1 cellular context compared by ENCODE assay signal in genomic region chr4:171644430-171645057, GRCh38.
TF ChIP-seq lines count a peak whose summit lies in the region.

No MANE protein-coding gene starts in this region.

TF ChIP-seq in GM12878, 131 proteins besides CTCF, POLR2A, EP300 and RAD21 (continued from another document and continues in another):
- TF ChIP-seq ZNF24 (IDR thresholded peaks at IDR 0.05) (no peak), EED (IDR thresholded peaks at IDR 0.05; ENCODE audit: low read depth) (peak; percentile 55), ATF7 (IDR thresholded peaks at IDR 0.05; ENCODE audit: low read depth) (peak; percentile 43; the same call in 1 of the 2 replicates), SKIL (IDR thresholded peaks at IDR 0.05; ENCODE audit: low read depth, poor library complexity, severe bottlenecking) (no peak), NRF1 (conservative IDR thresholded peaks at IDR 0.05; ENCODE audit: low read depth, low read length) (no peak), PBX3 (IDR thresholded peaks at IDR 0.05; ENCODE audit: insufficient replicate concordance, low read depth, low read length) (no peak), IRF3 (IDR thresholded peaks at IDR 0.05) (no peak), NR2C2 (IDR thresholded peaks at IDR 0.05; ENCODE audit: borderline replicate concordance, control insufficient read depth, insufficient read length, low read depth) (no peak), ZBTB4 (CRISPR knock-in tag; IDR thresholded peaks at IDR 0.05) (no peak), SMAD1 (IDR thresholded peaks at IDR 0.05; ENCODE audit: low read depth, partially characterized antibody) (no peak), SRF (IDR thresholded peaks at IDR 0.05; ENCODE audit: low read depth in 2 of 2, low read length in 2 of 2) (no peak), RELA (IDR thresholded peaks at IDR 0.05; ENCODE audit: borderline replicate concordance, partially characterized antibody) (no peak), RAD51 (IDR thresholded peaks at IDR 0.05) (no peak), MXI1 (IDR thresholded peaks at IDR 0.05; ENCODE audit: low read depth, low read length) (no peak), E2F8 (IDR thresholded peaks at IDR 0.05; ENCODE audit: low read depth, partially characterized antibody) (no peak), MTA2 (IDR thresholded peaks at IDR 0.05; ENCODE audit: low read depth) (peak; percentile 67), ZBED1 (IDR thresholded peaks at IDR 0.05; ENCODE audit: borderline replicate concordance) (no peak), PRDM15 (CRISPR knock-in tag; IDR thresholded peaks at IDR 0.05) (no peak), CHD1 (IDR thresholded peaks at IDR 0.05; ENCODE audit: low read depth, low read length) (no peak), USF2 (IDR thresholded peaks at IDR 0.05; ENCODE audit: borderline replicate concordance, low read depth, low read length) (no peak), ZNF207 (IDR thresholded peaks at IDR 0.05; ENCODE audit: borderline replicate concordance) (no peak), RCOR1 (conservative IDR thresholded peaks at IDR 0.05; ENCODE audit: low read depth, low read length) (no peak), RBBP5 (conservative IDR thresholded peaks at IDR 0.05) (no peak), TCF7 (IDR thresholded peaks at IDR 0.05; ENCODE audit: borderline replicate concordance) (no peak), TBL1XR1 (IDR thresholded peaks at IDR 0.05; ENCODE audit: low read depth, low read length) (no peak), LARP7 (IDR thresholded peaks at IDR 0.05) (no peak), SPI1 (IDR thresholded peaks at IDR 0.05; ENCODE audit: borderline replicate concordance, insufficient read depth, low read depth, low read length) (0 out of 2 replicates have a peak, but pooled peaks have one; percentile 16), SUZ12 (IDR thresholded peaks at IDR 0.05; ENCODE audit: unreplicated experiment) (no peak), IKZF1 (conservative IDR thresholded peaks at IDR 0.05) (peak; percentile 66; the same call in 1 of the 2 replicates), DPF2 (IDR thresholded peaks at IDR 0.05) (no peak), MYC (IDR thresholded peaks at IDR 0.05; ENCODE audit: insufficient read depth, insufficient read length, insufficient replicate concordance, low read length, severe bottlenecking) (no peak), IKZF2 (IDR thresholded peaks at IDR 0.05) (peak; percentile 76 to 83)
- TF ChIP-seq, protein P1, sequence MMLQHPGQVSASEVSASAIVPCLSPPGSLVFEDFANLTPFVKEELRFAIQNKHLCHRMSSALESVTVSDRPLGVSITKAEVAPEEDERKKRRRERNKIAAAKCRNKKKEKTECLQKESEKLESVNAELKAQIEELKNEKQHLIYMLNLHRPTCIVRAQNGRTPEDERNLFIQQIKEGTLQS (IDR thresholded peaks at IDR 0.05; ENCODE audit: borderline replicate concordance, extremely low read depth, low read depth, low read length), result no peak
- TF ChIP-seq, protein P2, sequence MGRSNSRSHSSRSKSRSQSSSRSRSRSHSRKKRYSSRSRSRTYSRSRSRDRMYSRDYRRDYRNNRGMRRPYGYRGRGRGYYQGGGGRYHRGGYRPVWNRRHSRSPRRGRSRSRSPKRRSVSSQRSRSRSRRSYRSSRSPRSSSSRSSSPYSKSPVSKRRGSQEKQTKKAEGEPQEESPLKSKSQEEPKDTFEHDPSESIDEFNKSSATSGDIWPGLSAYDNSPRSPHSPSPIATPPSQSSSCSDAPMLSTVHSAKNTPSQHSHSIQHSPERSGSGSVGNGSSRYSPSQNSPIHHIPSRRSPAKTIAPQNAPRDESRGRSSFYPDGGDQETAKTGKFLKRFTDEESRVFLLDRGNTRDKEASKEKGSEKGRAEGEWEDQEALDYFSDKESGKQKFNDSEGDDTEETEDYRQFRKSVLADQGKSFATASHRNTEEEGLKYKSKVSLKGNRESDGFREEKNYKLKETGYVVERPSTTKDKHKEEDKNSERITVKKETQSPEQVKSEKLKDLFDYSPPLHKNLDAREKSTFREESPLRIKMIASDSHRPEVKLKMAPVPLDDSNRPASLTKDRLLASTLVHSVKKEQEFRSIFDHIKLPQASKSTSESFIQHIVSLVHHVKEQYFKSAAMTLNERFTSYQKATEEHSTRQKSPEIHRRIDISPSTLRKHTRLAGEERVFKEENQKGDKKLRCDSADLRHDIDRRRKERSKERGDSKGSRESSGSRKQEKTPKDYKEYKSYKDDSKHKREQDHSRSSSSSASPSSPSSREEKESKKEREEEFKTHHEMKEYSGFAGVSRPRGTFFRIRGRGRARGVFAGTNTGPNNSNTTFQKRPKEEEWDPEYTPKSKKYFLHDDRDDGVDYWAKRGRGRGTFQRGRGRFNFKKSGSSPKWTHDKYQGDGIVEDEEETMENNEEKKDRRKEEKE (IDR thresholded peaks at IDR 0.05), result no peak
- TF ChIP-seq, protein P3, sequence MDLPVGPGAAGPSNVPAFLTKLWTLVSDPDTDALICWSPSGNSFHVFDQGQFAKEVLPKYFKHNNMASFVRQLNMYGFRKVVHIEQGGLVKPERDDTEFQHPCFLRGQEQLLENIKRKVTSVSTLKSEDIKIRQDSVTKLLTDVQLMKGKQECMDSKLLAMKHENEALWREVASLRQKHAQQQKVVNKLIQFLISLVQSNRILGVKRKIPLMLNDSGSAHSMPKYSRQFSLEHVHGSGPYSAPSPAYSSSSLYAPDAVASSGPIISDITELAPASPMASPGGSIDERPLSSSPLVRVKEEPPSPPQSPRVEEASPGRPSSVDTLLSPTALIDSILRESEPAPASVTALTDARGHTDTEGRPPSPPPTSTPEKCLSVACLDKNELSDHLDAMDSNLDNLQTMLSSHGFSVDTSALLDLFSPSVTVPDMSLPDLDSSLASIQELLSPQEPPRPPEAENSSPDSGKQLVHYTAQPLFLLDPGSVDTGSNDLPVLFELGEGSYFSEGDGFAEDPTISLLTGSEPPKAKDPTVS (IDR thresholded peaks at IDR 0.05; ENCODE audit: low read depth, low read length), result no peak
